Comparison of ENCODE assay signal across 8 cellular contexts in genomic region chr11:47566166-47566546, GRCh38. TPM values are rescaled to one million over a fixed set of nuclear protein-coding genes. Genes with fewer than 3 reads are reported as not detected.
DNase-seq lines count a peak whose midpoint lies in the region; ATAC-seq and TF ChIP-seq lines count a peak whose summit lies in the region.

No MANE protein-coding gene starts in this region.

- H3K4me1 ChIP-seq in lung (ENCODE audit: control insufficient read depth in 2 of 2, insufficient read depth in 2 of 2, low read length in 2 of 2) (peaks cover 2 to 3% of the 10 kb centered on the region in 2 donors), upper lobe of right lung (no peaks in the 10 kb centered on the region)

- POLR2A ChIA-PET in CD4-positive, alpha-beta T cell (lab: Charles Lee): interaction anchor here (1.7 to 3.6 kb wide), 4 partner anchors 10 to 200 kb away, joined by 7 to 38 read pairs (median 18); partner anchors contain the start of genes CELF1, FNBP4, KBTBD4 and NDUFS3

- 15 to 22% methylated on average over 16 of the region's 16 CpGs for WGBS in lung, 2 donors

- no peak for TF ChIP-seq CTCF in CD4-positive, alpha-beta T cell (IDR thresholded peaks at IDR 0.05)
- TF ChIP-seq CTCF in brain (conservative IDR thresholded peaks at IDR 0.05) (no peak), lung (IDR thresholded peaks at IDR 0.05; ENCODE audit: control extremely low read depth, extremely low read depth) (no peak), upper lobe of right lung (IDR thresholded peaks at IDR 0.05) (no peak)

- peak overlapping the region; percentile 80 for H3K27ac Mint-ChIP-seq in CD4-positive, alpha-beta T cell
- peak overlapping the region in 2 of 5 experiments; percentile 45 to 66 for H3K27ac Mint-ChIP-seq in brain

- H3K27me3 ChIP-seq in CD4-positive, alpha-beta T cell (ENCODE audit: control insufficient read depth, insufficient read depth, low read length): no peaks in the 10 kb centered on the region
- H3K27me3 ChIP-seq in lung (ENCODE audit: control insufficient read depth, insufficient read depth) (no peaks in the 10 kb centered on the region), upper lobe of right lung (no peaks in the 10 kb centered on the region)

- no peak for DNase-seq in CD4-positive, alpha-beta T cell
- DNase-seq in HK-2 (ENCODE audit: unreplicated experiment) (peak; percentile 26), lung (ENCODE audit: low spot score) (no peak), upper lobe of right lung (no peak), NOMO-1 treated with dmso at 0.1 percent for 144 hours (lab: John Stamatoyannopoulos, UW; ENCODE audit: unreplicated experiment) (no peak), AG08396 (ENCODE audit: low spot score) (no peak), NCI-H510A (lab: John Stamatoyannopoulos, UW) (no peak)

- no peaks in the 10 kb centered on the region for H3K27me3 Mint-ChIP-seq in CD4-positive, alpha-beta T cell
- peaks cover 35% of the 10 kb centered on the region for H3K27me3 Mint-ChIP-seq in brain

- no peak overlapping the region for H3K27ac ChIP-seq in CD4-positive, alpha-beta T cell (ENCODE audit: low read depth, low read length)
- peak overlapping the region in 1 of 2 donors; percentile 91 for H3K27ac ChIP-seq in lung (ENCODE audit: low read depth in 1 of 2, low read length in 1 of 2)
- H3K27ac ChIP-seq in upper lobe of right lung: peak overlapping the region; percentile 87

- no peaks in the 10 kb centered on the region for H3K9me3 Mint-ChIP-seq in CD4-positive, alpha-beta T cell
- no peaks in the 10 kb centered on the region for H3K9me3 Mint-ChIP-seq in brain

- ATAC-seq in CD4-positive, alpha-beta T cell (ENCODE audit: poor library complexity): no peak
- ATAC-seq in lung (ENCODE audit: insufficient read depth, low FRiP score) (peak; percentile 32), upper lobe of right lung (peak; percentile 25)

- peaks cover 20% of the 10 kb centered on the region for H3K4me1 Mint-ChIP-seq in CD4-positive, alpha-beta T cell (ENCODE audit: low read depth)
- peaks cover 5% of the 10 kb centered on the region for H3K4me1 Mint-ChIP-seq in brain

- peak overlapping the region; percentile 75 for H3K4me3 ChIP-seq in lung
- peak overlapping the region; percentile 86 for H3K4me3 ChIP-seq in upper lobe of right lung

- intact Hi-C loops in CD4-positive, alpha-beta T cell (cut with DNase I, micrococcal nuclease): no loop called here
- intact Hi-C loops in upper lobe of right lung (cut with DNase I): no loop called here

- H3K9me3 ChIP-seq in CD4-positive, alpha-beta T cell (ENCODE audit: control insufficient read depth, low read length): no peaks in the 10 kb centered on the region
- H3K9me3 ChIP-seq in lung (ENCODE audit: control insufficient read depth in 2 of 2, insufficient read depth in 1 of 2, low read length in 1 of 2) (no peaks in the 10 kb centered on the region), upper lobe of right lung (no peaks in the 10 kb centered on the region)

- peak overlapping the region; percentile 87 for H3K4me3 Mint-ChIP-seq in CD4-positive, alpha-beta T cell
- peak overlapping the region; percentile 67 to 85 (median 75) for H3K4me3 Mint-ChIP-seq in brain

- peaks cover 0 to 6% of the 10 kb centered on the region in 2 donors for H3K36me3 ChIP-seq in lung (ENCODE audit: control insufficient read depth in 2 of 2, insufficient read depth in 2 of 2, low read length in 2 of 2)
- peaks cover 10% of the 10 kb centered on the region for H3K36me3 ChIP-seq in upper lobe of right lung

- peaks cover 26% of the 10 kb centered on the region for H3K36me3 Mint-ChIP-seq in CD4-positive, alpha-beta T cell (ENCODE audit: low read depth)
- H3K36me3 Mint-ChIP-seq in brain: peaks cover 8% of the 10 kb centered on the region

- CTCF ChIA-PET in CD4-positive, alpha-beta T cell (lab: Charles Lee): interaction anchor here (1.4 to 3.4 kb wide), 2 partner anchors 13 to 14 kb away, joined by 3 to 19 read pairs; partner anchors contain the start of gene CELF1

RNA-seq across cellular contexts. Expression of gene PTPMT1, which starts 0.8 kb away (rescaled TPM):
- 10 to 100 TPM; 18.9 to 26.7 TPM for total RNA-seq in CD4-positive, alpha-beta T cell
- 52.2 TPM for polyA plus RNA-seq in brain (ENCODE audit: insufficient read depth, low read depth, low replicate concordance)
- total RNA-seq in lung: 10 to 100 TPM; 45.1 to 66.9 TPM
- polyA plus RNA-seq in lung: 10 to 100 TPM; 70.0 to 91.6 TPM
- 75.6 TPM for total RNA-seq in upper lobe of right lung

RNA-seq across cellular contexts. Expression of gene KBTBD4, which starts 12.6 kb away (rescaled TPM):
- total RNA-seq in CD4-positive, alpha-beta T cell: 10 to 100 TPM; 29.1 to 30.2 TPM
- 19.2 TPM for polyA plus RNA-seq in brain (ENCODE audit: insufficient read depth, low read depth, low replicate concordance)
- 10 to 100 TPM; 15.0 to 17.1 TPM for total RNA-seq in lung
- polyA plus RNA-seq in lung: 10 to 100 TPM in 1 of 2 donors, 1 to 10 TPM in 1; 5.8 to 16.9 TPM
- total RNA-seq in upper lobe of right lung: 16.6 TPM

RNA-seq across cellular contexts. Expression of gene NDUFS3, which starts 12.7 kb away (rescaled TPM):
- total RNA-seq in CD4-positive, alpha-beta T cell: 100 to 1,000 TPM; 139 to 144 TPM
- polyA plus RNA-seq in brain (ENCODE audit: insufficient read depth, low read depth, low replicate concordance): 158 TPM
- 10 to 100 TPM; 32.2 to 89.5 TPM for total RNA-seq in lung
- polyA plus RNA-seq in lung: 100 to 1,000 TPM in 1 of 2 donors, 10 to 100 TPM in 1; 90.5 to 168 TPM
- 76.2 TPM for total RNA-seq in upper lobe of right lung

RNA-seq across cellular contexts. Expression of gene CELF1, which starts 13.2 kb away (rescaled TPM):
- 100 to 1,000 TPM; 103 to 111 TPM for total RNA-seq in CD4-positive, alpha-beta T cell
- 47.2 TPM for polyA plus RNA-seq in brain (ENCODE audit: insufficient read depth, low read depth, low replicate concordance)
- total RNA-seq in lung: 100 to 1,000 TPM in 1 of 2 donors, 10 to 100 TPM in 1; 92.4 to 184 TPM
- 10 to 100 TPM; 32.2 to 35.2 TPM for polyA plus RNA-seq in lung
- total RNA-seq in upper lobe of right lung: 97.5 TPM

RNA-seq across cellular contexts. Expression of gene FAM180B, which starts 20.3 kb away (rescaled TPM):
- total RNA-seq in CD4-positive, alpha-beta T cell: under 1 TPM; 0.55 to 0.92 TPM
- not detected for polyA plus RNA-seq in brain (ENCODE audit: insufficient read depth, low read depth, low replicate concordance)
- under 1 TPM in 1 of 2 donors, not detected in 1; 0.34 TPM for total RNA-seq in lung
- under 1 TPM; 0.05 to 0.10 TPM for polyA plus RNA-seq in lung
- total RNA-seq in upper lobe of right lung: not detected
